Comparison of ENCODE assay signal across 23 cellular contexts in the genomic region with DNA sequence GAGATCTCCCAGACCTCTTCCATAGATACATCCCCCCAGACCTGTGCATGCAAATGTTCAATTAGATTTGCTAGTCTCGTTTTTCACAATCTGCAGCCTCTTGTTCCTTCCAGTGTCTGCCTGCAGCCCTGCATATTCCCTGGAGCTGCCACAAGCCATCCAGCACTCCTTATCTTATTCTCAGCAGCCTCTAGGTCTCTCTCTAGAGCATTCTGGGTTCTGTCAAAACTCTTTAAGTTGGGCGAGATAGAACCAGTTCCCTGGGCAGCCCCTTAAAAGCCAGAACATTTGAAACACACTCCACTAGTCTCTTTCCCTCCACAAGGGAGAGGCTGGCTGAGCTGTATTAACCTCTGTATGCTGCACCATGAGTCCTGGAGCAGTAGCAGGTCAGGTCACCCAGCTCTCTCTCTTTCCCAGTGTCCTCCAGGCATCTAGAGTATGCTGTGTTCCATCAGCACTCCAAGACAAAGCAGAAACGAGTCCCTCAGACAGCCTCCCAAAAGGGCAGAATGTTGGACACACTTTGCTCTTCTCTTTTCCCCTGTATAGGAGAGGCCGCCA. TPM values are rescaled to one million over a fixed set of nuclear protein-coding genes. Genes with fewer than 3 reads are reported as not detected.
A peak's percentile ranks its signal among the peaks of the same experiment; 100 is the strongest.
DNase-seq lines count a peak whose midpoint lies in the region; ATAC-seq, FAIRE-seq and TF ChIP-seq lines count a peak whose summit lies in the region.
"Had no signal": no experiment of that assay in that cellular context is flagged by ENCODE, and none has a peak within 500 bp of the region (broad histone marks: within the 10 kb centered on the region; RNA-seq: fewer than 3 reads in every experiment).

No MANE protein-coding gene starts in this region.

- H3K4me2 ChIP-seq in H9 (ENCODE audit: insufficient read depth, insufficient read length, low read length) (no peak overlapping the region), K562 (ENCODE audit: insufficient read depth, low read length) (no peak overlapping the region), neuronal stem cell (ENCODE audit: insufficient read depth, low read length, poor library complexity, severe bottlenecking) (no peak overlapping the region)

- no peak overlapping the region for H3T11ph ChIP-seq in H9 (ENCODE audit: low read length)

- TF ChIP-seq EP300 in K562 (IDR thresholded peaks at IDR 0.05; ENCODE audit: low read length), result no peak

- intact Hi-C loops in K562 (cut with micrococcal nuclease), result no loop called here

- CTCF ChIA-PET in K562 (lab: Yijun Ruan, JAX; ENCODE audit: low intra/inter-chr PET ratio), result no interaction called here

- POLR2A ChIA-PET in K562 (lab: Yijun Ruan, JAX), result interaction anchor here (0.8 kb wide), 1 partner anchor 31 kb away, joined by 3 read pairs; no protein-coding TSS in a partner anchor

- H3K4ac ChIP-seq in H9 (ENCODE audit: low read depth, low read length) (no peak overlapping the region), neuronal stem cell (ENCODE audit: low read length) (no peak overlapping the region)

- no peak overlapping the region for H3K4me3 Mint-ChIP-seq in H9
- H3K4me3 Mint-ChIP-seq: CD4-positive, CD25-positive, alpha-beta regulatory T cell; CD8-positive, alpha-beta memory T cell had no signal

- H3K36me3 ChIP-seq in K562 (ENCODE audit: control insufficient read depth, insufficient read depth, low read length), result no peaks in the 10 kb centered on the region
- no peaks in the 10 kb centered on the region for H3K36me3 ChIP-seq in neuronal stem cell (replicated peaks in 1 of 2; ENCODE audit: control insufficient read depth in 2 of 2, insufficient read depth in 2 of 2, low read length in 2 of 2)
- H3K36me3 ChIP-seq: BE2C had no signal

- H3K27me3 ChIP-seq in H9 (ENCODE audit: insufficient read depth, low read length) (no peaks in the 10 kb centered on the region), K562 (ENCODE audit: control insufficient read depth in 2 of 2, insufficient read depth in 2 of 2, low read length in 2 of 2) (no peaks in the 10 kb centered on the region), neuronal stem cell (ENCODE audit: control insufficient read depth in 3 of 3, insufficient read depth in 3 of 3, low read depth in 1 of 3, low read length in 3 of 3) (no peaks in the 10 kb centered on the region)
- H3K27me3 ChIP-seq: BE2C had no signal

- no peak for FAIRE-seq in K562 (lab: Jason Lieb, UNC)
- FAIRE-seq in frontal cortex (lab: Jason Lieb, UNC), result no peak
- FAIRE-seq: A204.1, G401.6, GM12891, GM18507 had no signal

- no TSS peak for BruUV-seq in K562 (replicated peaks; lab: Mats Ljungman, UMichigan)

- H2BK12ac ChIP-seq in H9 (ENCODE audit: insufficient read length, low read depth, low read length) (no peak overlapping the region), neuronal stem cell (ENCODE audit: low read length) (no peak overlapping the region)

- peak; percentile 68 for DNase-seq in ELF-1 (ENCODE audit: low read depth, low spot score)
- DNase-seq in H9, result no peak
- DNase-seq in K562 (ENCODE audit: extremely low read depth in 1 of 4, low spot score in 3 of 4), result no peak
- no peak for DNase-seq in neuronal stem cell (ENCODE audit: low spot score)
- DNase-seq in frontal cortex (ENCODE audit: low spot score in 2 of 2), result no peak
- DNase-seq in glomerular visceral epithelial cell (ENCODE audit: extremely low spot score), result no peak
- DNase-seq: ACHN; BE2C; C1 segment of cervical spinal cord; CD4-positive, CD25-positive, alpha-beta regulatory T cell; CD8-positive, alpha-beta memory T cell; COR-L47; DMS 273 treated with DMSO at 0.1 percent for 48 hours; DMS53; DND-41; EL; GOT3 had no signal

- H3K36me3 Mint-ChIP-seq in H9 (ENCODE audit: insufficient read depth in 1 of 3, low read depth in 3 of 3), result peaks cover 0 to 15% (median 8%) of the 10 kb centered on the region in 3 experiments; a peak in 4 of 7 replicates

- peaks cover 3 to 5% of the 10 kb centered on the region in 2 experiments; a peak in 2 of 5 replicates for H3K9me3 Mint-ChIP-seq in H9

- H3K9me1 ChIP-seq in K562 (ENCODE audit: control insufficient read depth, insufficient read depth, low read length), result no peaks in the 10 kb centered on the region

- H3K18ac ChIP-seq in H9 (ENCODE audit: insufficient read length, low read depth, low read length), result no peak overlapping the region
- no peak overlapping the region for H3K18ac ChIP-seq in neuronal stem cell (ENCODE audit: low read length)

- H4K5ac ChIP-seq in H9 (ENCODE audit: insufficient read length, low read depth, low read length), result no peak overlapping the region

- H3K23me2 ChIP-seq in H9 (ENCODE audit: insufficient read length, low read depth, low read length, poor library complexity, severe bottlenecking), result no peaks in the 10 kb centered on the region

- H2AFZ ChIP-seq in H9 (ENCODE audit: low read length), result no peak overlapping the region
- H2AFZ ChIP-seq in K562 (ENCODE audit: low read depth, low read length), result no peak overlapping the region
- H2AFZ ChIP-seq in neuronal stem cell (ENCODE audit: low read length), result peak overlapping the region; percentile 48

- H3K79me2 ChIP-seq in H9 (ENCODE audit: insufficient read depth, low read length) (no peaks in the 10 kb centered on the region), K562 (ENCODE audit: control insufficient read depth, insufficient read depth, low read length) (no peaks in the 10 kb centered on the region)

- H2BK20ac ChIP-seq in H9 (ENCODE audit: low read depth, low read length, poor library complexity, severe bottlenecking), result no peak overlapping the region

- no CpG with 5 or more reads among the region's 4 CpGs for WGBS in H9 (ENCODE audit: extremely low coverage, insufficient read length, low lambda C conversion rate)
- WGBS in K562 (ENCODE audit: insufficient coverage, low coverage, missing lambda C conversion rate), result 6% methylated on average over 4 of the region's 4 CpGs
- WGBS in neuronal stem cell (ENCODE audit: extremely low coverage in 2 of 2, insufficient read length in 2 of 2, insufficient replicate concordance in 1 of 2), 2 donors, result no CpG with 5 or more reads among the region's 4 CpGs

- H4K8ac ChIP-seq in H9 (replicated peaks; ENCODE audit: insufficient read length, low read depth, low read length) (no peak overlapping the region), neuronal stem cell (ENCODE audit: low read depth, low read length) (no peak overlapping the region)

- H3K4me1 ChIP-seq in H9 (ENCODE audit: insufficient read depth, low read length), result no peaks in the 10 kb centered on the region; the same call in 1 of the 2 replicates
- H3K4me1 ChIP-seq in K562 (replicated peaks in 1 of 2; ENCODE audit: control insufficient read depth in 2 of 2, insufficient read depth in 2 of 2, low read length in 2 of 2), result no peaks in the 10 kb centered on the region; a peak in 1 of 5 replicates
- H3K4me1 ChIP-seq in neuronal stem cell (ENCODE audit: control insufficient read depth in 2 of 2, insufficient read depth in 1 of 2, low read depth in 1 of 2, low read length in 2 of 2), result peaks cover 4 to 12% of the 10 kb centered on the region in 2 donors
- H3K4me1 ChIP-seq: BE2C had no signal

- ATAC-seq in K562 (peak; percentile 64), GM18502 (IDR thresholded peaks at IDR 0.05; ENCODE audit: poor library complexity, unreplicated experiment) (no peak)

- H3K23ac ChIP-seq in H9 (ENCODE audit: insufficient read length, low read depth, low read length) (no peak overlapping the region), neuronal stem cell (ENCODE audit: low read depth, low read length, poor library complexity) (no peak overlapping the region)

- no peak overlapping the region for H2AK5ac ChIP-seq in H9 (ENCODE audit: insufficient read length, low read length)
- H2AK5ac ChIP-seq in neuronal stem cell (ENCODE audit: low read depth, low read length), result no peak overlapping the region

- H3K14ac ChIP-seq in H9 (ENCODE audit: insufficient read depth, low read length) (no peak overlapping the region), neuronal stem cell (ENCODE audit: low read length) (no peak overlapping the region)

- no peak for TF ChIP-seq POLR2A in K562 (conservative IDR thresholded peaks at IDR 0.05)

- H2BK15ac ChIP-seq in H9 (ENCODE audit: low read depth, low read length) (no peak overlapping the region), neuronal stem cell (ENCODE audit: low read length) (peak overlapping the region; percentile 20)

- H3K9ac ChIP-seq in H9 (ENCODE audit: extremely low read depth, insufficient read length, low read length), result no peak overlapping the region
- H3K9ac ChIP-seq in K562 (ENCODE audit: insufficient read depth in 1 of 2, low read depth in 2 of 2, low read length in 2 of 2), result no peak overlapping the region; a peak in 1 of 4 replicates
- no peak overlapping the region for H3K9ac ChIP-seq in neuronal stem cell (ENCODE audit: low read depth, low read length, poor library complexity)

- peak overlapping the region in 2 of 3 experiments; percentile 34 to 57; a peak in 2 of 7 replicates for H3K27ac Mint-ChIP-seq in H9

- in situ Hi-C loops in K562 (cut with MboI), result no loop called here

- TF ChIP-seq CTCF in H9 (conservative IDR thresholded peaks at IDR 0.05) (no peak), K562 (IDR thresholded peaks at IDR 0.05 in 2 of 3, conservative IDR thresholded peaks at IDR 0.05 in 1 of 3; ENCODE audit: insufficient read depth in 2 of 3, low read depth in 1 of 3, low read length in 3 of 3) (no peak)

- H2BK5ac ChIP-seq in H9 (ENCODE audit: insufficient read length, low read length), result no peak overlapping the region
- no peak overlapping the region for H2BK5ac ChIP-seq in neuronal stem cell (ENCODE audit: low read length)

- H4K20me1 ChIP-seq in H9 (ENCODE audit: control insufficient read depth, insufficient read depth, insufficient read length), result no peaks in the 10 kb centered on the region
- H4K20me1 ChIP-seq in K562 (replicated peaks; ENCODE audit: control insufficient read depth, insufficient read depth, low read length), result no peaks in the 10 kb centered on the region

- H3K4me1 Mint-ChIP-seq in H9, result peaks cover 18 to 35% of the 10 kb centered on the region in 2 experiments

- H2BK120ac ChIP-seq in H9 (ENCODE audit: low read depth, low read length, poor library complexity, severe bottlenecking) (no peak overlapping the region), neuronal stem cell (ENCODE audit: low read depth, low read length) (no peak overlapping the region)

- H4K91ac ChIP-seq in H9 (ENCODE audit: insufficient read length, low read depth, low read length) (no peak overlapping the region), neuronal stem cell (ENCODE audit: low read depth, low read length, poor library complexity) (no peak overlapping the region)

- H3K9me3 ChIP-seq in H9 (ENCODE audit: control insufficient read depth, low read depth, low read length) (no peaks in the 10 kb centered on the region), K562 (replicated peaks; ENCODE audit: control insufficient read depth, insufficient read depth, low read depth, low read length) (no peaks in the 10 kb centered on the region), neuronal stem cell (replicated peaks in 1 of 2; ENCODE audit: control insufficient read depth in 2 of 2, insufficient read depth in 1 of 2, low read depth in 1 of 2, low read length in 2 of 2) (peaks cover 0 to 2% of the 10 kb centered on the region in 2 donors)
- H3K9me3 ChIP-seq: BE2C, HAP-1 had no signal

- H3K79me1 ChIP-seq in H9 (ENCODE audit: insufficient read depth, low read depth, low read length, poor library complexity, severe bottlenecking) (no peaks in the 10 kb centered on the region), neuronal stem cell (ENCODE audit: low read depth, low read length) (no peaks in the 10 kb centered on the region)

- no peak overlapping the region for H3K56ac ChIP-seq in H9 (ENCODE audit: insufficient read length, low read depth, low read length)

- TF ChIP-seq RAD21 in K562 (CRISPR knock-in tag; conservative IDR thresholded peaks at IDR 0.05 in 1 of 2, IDR thresholded peaks at IDR 0.05 in 1 of 2), result no peak

- H3K27me3 Mint-ChIP-seq in H9 (ENCODE audit: low read depth), result no peaks in the 10 kb centered on the region
- H3K27me3 Mint-ChIP-seq: CD4-positive, CD25-positive, alpha-beta regulatory T cell; CD8-positive, alpha-beta memory T cell had no signal

- H3K4me3 ChIP-seq in K562 (no peak overlapping the region), neuronal stem cell (ENCODE audit: low read length in 2 of 2) (no peak overlapping the region)
- H3K4me3 ChIP-seq: HAP-1 had no signal

- no peak overlapping the region for H3K27ac ChIP-seq in H9 (ENCODE audit: insufficient read length, low read depth, low read length)
- H3K27ac ChIP-seq in K562 (ENCODE audit: extremely low read depth, low read depth, low read length), result no peak overlapping the region
- H3K27ac ChIP-seq in neuronal stem cell (replicated peaks; ENCODE audit: low read length), result peak overlapping the region; percentile 14

RNA-seq across cellular contexts. Expression of a gene that starts 20.6 kb away (rescaled TPM):
- 63.9 and 67.4 TPM in 2 replicates for total RNA-seq in H9 (2021)
- 70.9 and 136 TPM in 2 replicates for total RNA-seq in K562 (2011; cell fraction: chromatin; rRNA removed; ENCODE audit: low replicate concordance)
- 37.0 and 42.4 TPM in 2 replicates for total RNA-seq in K562 (2011; cell fraction: nucleolus; rRNA removed)
- total RNA-seq in K562 (2011; cell fraction: nucleoplasm; rRNA removed), result 41.4 and 42.4 TPM in 2 replicates
- 59.0 and 61.1 TPM in 2 replicates for total RNA-seq in K562 (2014; rRNA removed)
- 54.6 and 61.9 TPM in 2 replicates for total RNA-seq in K562 (2014; rRNA removed; fragmentation: Illumina TruSeq; extraction: Trizol)
- 55.2 and 56.4 TPM in 2 replicates for total RNA-seq in K562 (2015; rRNA removed; fragmentation: Illumina TruSeq; extraction: Trizol)
- total RNA-seq in K562 (2021), result 59.4 and 68.1 TPM in 2 replicates
- 18.7 and 25.9 TPM in 2 replicates for polyA plus RNA-seq in K562 (2011; rRNA removed)
- polyA plus RNA-seq in K562 (2011; cell fraction: cytosol; rRNA removed), result 8.2 and 9.0 TPM in 2 replicates
- polyA plus RNA-seq in K562 (2011; cell fraction: nucleus; rRNA removed), result 21.4 and 24.5 TPM in 2 replicates
- 18.1 and 26.1 TPM in 2 replicates for polyA plus RNA-seq in K562 (2012)
- 40.0 and 48.0 TPM in 2 replicates for polyA plus RNA-seq in K562 (2014; fragmentation: Illumina TruSeq; extraction: Trizol)
- polyA plus RNA-seq in K562 (2014; fragmentation: Nextera tagmentation; extraction: Ambion mirVana), result 10 to 100 TPM; 10.4 to 26.1 TPM
- 32.7 and 34.3 TPM in 2 replicates for polyA plus RNA-seq in K562 (2014; rRNA removed)
- 34.5 and 37.9 TPM in 2 replicates for polyA minus RNA-seq in K562 (2011; rRNA and poly(A)+ RNA removed)
- 18.7 and 25.1 TPM in 2 replicates for polyA minus RNA-seq in K562 (2011; cell fraction: cytosol; rRNA and poly(A)+ RNA removed)
- polyA minus RNA-seq in K562 (2011; cell fraction: nucleus; rRNA and poly(A)+ RNA removed), result 33.0 and 42.0 TPM in 2 replicates
- polyA plus RNA-seq in neuronal stem cell (2013, experiment 1 of 2), result 17.7 TPM
- polyA plus RNA-seq in neuronal stem cell (2013, experiment 2 of 2), result 18.3 TPM
- total RNA-seq in frontal cortex, result 2.4 TPM
- polyA plus RNA-seq: CD8-positive, alpha-beta memory T cell had no signal

RNA-seq across cellular contexts. Expression of a gene that starts 40.7 kb away (rescaled TPM):
- total RNA-seq in H9 (2021) (13.6 and 16.1 TPM in 2 replicates), K562 (2014; rRNA removed) (5.8 and 6.0 TPM in 2 replicates), K562 (2014; rRNA removed; fragmentation: Illumina TruSeq; extraction: Trizol) (4.7 and 4.8 TPM in 2 replicates), K562 (2015; rRNA removed; fragmentation: Illumina TruSeq; extraction: Trizol) (3.0 and 3.4 TPM in 2 replicates), K562 (2021) (5.3 and 6.8 TPM in 2 replicates), frontal cortex (75.4 TPM)
- 3.1 and 10.3 TPM in 2 replicates for total RNA-seq in K562 (2011; cell fraction: chromatin; rRNA removed; ENCODE audit: low replicate concordance)
- 1.6 and 1.7 TPM in 2 replicates for total RNA-seq in K562 (2011; cell fraction: nucleolus; rRNA removed)
- 3.6 and 8.3 TPM in 2 replicates for total RNA-seq in K562 (2011; cell fraction: nucleoplasm; rRNA removed)
- polyA plus RNA-seq in K562 (2011; rRNA removed) (4.6 and 5.0 TPM in 2 replicates), K562 (2014; fragmentation: Illumina TruSeq; extraction: Trizol) (5.2 and 5.3 TPM in 2 replicates), K562 (2014; fragmentation: Nextera tagmentation; extraction: Ambion mirVana) (1 to 10 TPM; 2.2 to 2.4 TPM), K562 (2014; rRNA removed) (4.1 and 5.1 TPM in 2 replicates)
- 0.79 and 1.8 TPM in 2 replicates for polyA plus RNA-seq in K562 (2011; cell fraction: cytosol; rRNA removed)
- polyA plus RNA-seq in K562 (2011; cell fraction: nucleus; rRNA removed), result 3.9 and 4.8 TPM in 2 replicates
- polyA plus RNA-seq in K562 (2012), result 13.6 and 29.9 TPM in 2 replicates
- polyA minus RNA-seq in K562 (2011; rRNA and poly(A)+ RNA removed), result 5.0 and 5.8 TPM in 2 replicates
- polyA minus RNA-seq in K562 (2011; cell fraction: cytosol; rRNA and poly(A)+ RNA removed), result 1.9 and 4.8 TPM in 2 replicates
- 1.3 and 2.6 TPM in 2 replicates for polyA minus RNA-seq in K562 (2011; cell fraction: nucleus; rRNA and poly(A)+ RNA removed)
- polyA plus RNA-seq in neuronal stem cell (2013, experiment 1 of 2), result 11.0 TPM
- polyA plus RNA-seq in neuronal stem cell (2013, experiment 2 of 2), result 11.0 TPM

Comparison
In these comparisons a context has a peak if more than half of its experiments do, and no peak if none do; other contexts are left out.
1. RNA of a gene that starts 20.6 kb away (total RNA-seq): 63.9 to 67.4 TPM in H9 and 37.0 to 136 TPM in K562; 2.4 TPM in frontal cortex (single experiment); every median in the first group is over 10 times any median in the second.